ENCODE assay signal across 8 cellular contexts in genomic region chr7:25179771-25180591, GRCh38. TPM values are rescaled to one million over a fixed set of nuclear protein-coding genes. Genes with fewer than 3 reads are reported as not detected.
DNase-seq lines count a peak whose midpoint lies in the region; TF ChIP-seq lines count a peak whose summit lies in the region.

No MANE protein-coding gene starts in this region.

- H3K36me3 ChIP-seq in HAP-1 (replicated peaks): peaks cover 6% of the 10 kb centered on the region
- H3K36me3 ChIP-seq in neuron (ENCODE audit: insufficient read depth, low read length): no peaks in the 10 kb centered on the region
- H3K36me3 ChIP-seq in stomach smooth muscle (ENCODE audit: control insufficient read depth in 2 of 2, insufficient read depth in 2 of 2, low read length in 2 of 2): no peaks in the 10 kb centered on the region

- peak overlapping the region; percentile 96 for H2AFZ ChIP-seq in neuron (ENCODE audit: low read depth, low read length)

- DNase-seq in GM03348 (ENCODE audit: low spot score): peak; percentile 97
- DNase-seq in HAP-1 (ENCODE audit: low spot score in 2 of 2): peak; percentile 81 to 98
- peak; percentile 78 for DNase-seq in M059J (ENCODE audit: low read depth)
- peak; percentile 99 for DNase-seq in activated effector memory CD4-positive, alpha-beta T cell treated with anti-CD3 and anti-CD28 coated beads, Interleukin-2, amount 50 U/mL, for 16 hours
- DNase-seq in foreskin fibroblast: peak; percentile 61 to 90

- H3K27ac ChIP-seq in stomach smooth muscle (ENCODE audit: low read length): peak overlapping the region; percentile 11

- TF ChIP-seq POLR2A in Raji (IDR thresholded peaks at IDR 0.05; ENCODE audit: insufficient read depth, low read depth, low read length): peak; percentile 85

- H3K9ac ChIP-seq in stomach smooth muscle (ENCODE audit: low read length in 2 of 2): peak overlapping the region; percentile 49 to 84

- no peaks in the 10 kb centered on the region for H3K27me3 ChIP-seq in HAP-1 (ENCODE audit: low read depth)
- H3K27me3 ChIP-seq in neuron (ENCODE audit: insufficient read depth, low read length): peaks cover 5% of the 10 kb centered on the region
- H3K27me3 ChIP-seq in stomach smooth muscle (ENCODE audit: control insufficient read depth in 1 of 2, insufficient read depth in 2 of 2, low read length in 2 of 2): no peaks in the 10 kb centered on the region

- peaks cover 11% of the 10 kb centered on the region for H3K4me1 ChIP-seq in HAP-1
- H3K4me1 ChIP-seq in neuron (ENCODE audit: insufficient read depth, low read length): peaks cover 7% of the 10 kb centered on the region
- peaks cover 7% of the 10 kb centered on the region for H3K4me1 ChIP-seq in stomach smooth muscle (ENCODE audit: control insufficient read depth, insufficient read depth, low read length)

- peak; percentile 53 for TF ChIP-seq CTCF in foreskin fibroblast (IDR thresholded peaks at IDR 0.05; ENCODE audit: low read depth, low read length)

- H3K4me3 ChIP-seq in HAP-1: peak overlapping the region; percentile 59
- peak overlapping the region; percentile 62 to 78 for H3K4me3 ChIP-seq in foreskin fibroblast (ENCODE audit: low read depth in 1 of 2, low read length in 2 of 2)
- peak overlapping the region; percentile 75 for H3K4me3 ChIP-seq in neuron (ENCODE audit: low read length)
- H3K4me3 ChIP-seq in stomach smooth muscle (ENCODE audit: low read length in 2 of 2): peak overlapping the region; percentile 71 to 83

- in situ Hi-C loops in HAP-1 (cut with MboI; ENCODE audit: low sequenced_read_pairs): no loop called here

- no peaks in the 10 kb centered on the region for H3K9me3 ChIP-seq in HAP-1
- H3K9me3 ChIP-seq in neuron (ENCODE audit: low read length): no peaks in the 10 kb centered on the region
- H3K9me3 ChIP-seq in stomach smooth muscle (ENCODE audit: control insufficient read depth in 2 of 2, low read length in 2 of 2): no peaks in the 10 kb centered on the region

RNA-seq across cellular contexts. Expression of gene NPVF, which starts 48.3 kb away (rescaled TPM):
- not detected in 2 replicates for total RNA-seq in M059J (2014; rRNA removed; shearing (Covaris generic))

RNA-seq across cellular contexts. Expression of gene CYCS, which starts 54.9 kb away (rescaled TPM):
- total RNA-seq in M059J (2014; rRNA removed; shearing (Covaris generic)): 111 and 215 TPM in 2 replicates

Comparison
In these comparisons a context has a peak if more than half of its experiments do, and no peak if none do; other contexts are left out.
1. Peak in every context shown above with its lines: DNase-seq, H3K4me3 ChIP-seq and H3K27ac ChIP-seq.